In the genomic region with DNA sequence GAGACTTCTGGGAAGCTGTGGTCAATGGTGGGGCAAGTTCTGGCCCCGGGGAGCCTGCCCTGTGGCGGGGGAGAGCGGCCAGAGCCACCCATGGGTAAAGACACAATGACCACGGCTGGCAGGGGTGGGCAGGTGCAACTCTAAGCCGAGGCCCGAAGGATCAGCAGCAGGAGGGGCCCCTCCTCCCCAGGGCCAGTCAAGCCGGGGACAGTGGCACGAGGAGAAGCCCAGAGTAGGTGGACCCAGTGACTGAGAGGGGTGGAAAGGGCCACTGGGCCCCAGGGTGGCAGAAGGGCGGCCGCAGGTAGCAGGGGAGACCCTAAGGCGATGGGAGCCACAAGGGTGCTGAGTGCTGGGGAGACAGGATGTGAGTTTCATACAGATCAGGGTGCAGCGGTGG, we compare ENCODE assay signal across 13 cellular contexts. TPM values are rescaled to one million over a fixed set of nuclear protein-coding genes. Genes with fewer than 3 reads are reported as not detected.
"Had no signal": no experiment of that assay in that cellular context is flagged by ENCODE, and none has a peak within 500 bp of the region (broad histone marks: within the 10 kb centered on the region; RNA-seq: fewer than 3 reads in every experiment).

No MANE protein-coding gene starts in this region.

- H3K9me3 ChIP-seq: prostate gland, upper lobe of right lung had no signal

- H3K27me3 ChIP-seq: dorsolateral prefrontal cortex, upper lobe of right lung had no signal

- DNase-seq: activated CD4-positive, alpha-beta T cell treated with anti-CD3 and anti-CD28 coated beads, Interleukin-2, amount 50 U/mL, for 4 hours; activated CD4-positive, CD25-positive, alpha-beta regulatory T cell treated with anti-CD3 and anti-CD28 coated beads, Interleukin-2, amount 50 U/mL, for 72 hours; activated CD8-positive, alpha-beta memory T cell treated with anti-CD3 and anti-CD28 coated beads, Interleukin-2, amount 10 ng/mL, durations not matched to agents 7 days and 5 days; activated effector memory CD4-positive, alpha-beta T cell treated with Interleukin-2 at 50 U/mL for 16 hours; activated T-cell treated with anti-CD3 and anti-CD28 coated beads, Interleukin-2, amount 50 U/mL, for 1 hour; dorsolateral prefrontal cortex; kidney glomerular epithelial cell; T-helper 9 cell; upper lobe of right lung had no signal

- ATAC-seq: activated CD8-positive, alpha-beta memory T cell treated with anti-CD3 and anti-CD28 coated beads, Interleukin-2, amount 10 ng/mL, durations not matched to agents 7 days and 5 days; stimulated activated memory B cell treated with anti-CD40 and anti-IgM and Interleukin-4, amounts not matched to agents 10 μg/mL and 1 μg/mL and 100 μg/mL, for 72 hours; upper lobe of right lung had no signal

- H3K4me3 ChIP-seq: dorsolateral prefrontal cortex, lung, prostate gland, upper lobe of right lung had no signal

RNA-seq across cellular contexts. Expression of a gene that starts 17.7 kb away (rescaled TPM):
- total RNA-seq: SK-MEL-5 had no signal
